In genomic region chr16:46916980-46917379, GRCh38 we compare ENCODE assay signal across 1 cellular context.
TF ChIP-seq lines count a peak whose summit lies in the region.

No MANE protein-coding gene starts in this region.

TF ChIP-seq in IMR-90, 13 proteins besides CTCF, POLR2A, EP300 and RAD21:
- TF ChIP-seq MAFK (IDR thresholded peaks at IDR 0.05; ENCODE audit: low read depth, low read length): no peak
- TF ChIP-seq USF2 (IDR thresholded peaks at IDR 0.05; ENCODE audit: low read depth, low read length): peak; percentile 80
- no peak for TF ChIP-seq RCOR1 (IDR thresholded peaks at IDR 0.05; ENCODE audit: insufficient replicate concordance, low read length)
- TF ChIP-seq MXI1 (IDR thresholded peaks at IDR 0.05; ENCODE audit: borderline replicate concordance, low read depth, low read length): no peak
